ENCODE assay signal across 29 cellular contexts in genomic region chr7:106582365-106582764, GRCh38.
"Had no signal": no experiment of that assay in that cellular context is flagged by ENCODE, and none has a peak within 500 bp of the region (broad histone marks: within the 10 kb centered on the region; RNA-seq: fewer than 3 reads in every experiment).

No MANE protein-coding gene starts in this region.

- H3K9me3 ChIP-seq: adrenal gland, body of pancreas, esophagus squamous epithelium had no signal

- H3K27me3 Mint-ChIP-seq: activated B cell treated with CpG ODN at 0.5 μM for 24 hours; activated naive CD8-positive, alpha-beta T cell treated with anti-CD3 and anti-CD28 coated beads for 36 hours; activated T-helper 17 cell treated with anti-CD3 and anti-CD28 coated beads, Interleukin-2, amount 50 U/mL, for 72 hours had no signal

- H3K4me1 Mint-ChIP-seq: activated B cell treated with CpG ODN at 0.5 μM for 24 hours; activated naive CD8-positive, alpha-beta T cell treated with anti-CD3 and anti-CD28 coated beads for 36 hours; activated naive CD8-positive, alpha-beta T cell treated with anti-CD3 and anti-CD28 coated beads, Interleukin-2, amount 50 U/mL, for 24 hours; activated T-helper 17 cell treated with anti-CD3 and anti-CD28 coated beads, Interleukin-2, amount 50 U/mL, for 72 hours had no signal

- H3K27ac Mint-ChIP-seq: activated B cell treated with CpG ODN at 0.5 μM for 24 hours; activated CD8-positive, alpha-beta T cell treated with anti-CD3 and anti-CD28 coated beads for 36 hours; activated naive CD4-positive, alpha-beta T cell treated with anti-CD3 and anti-CD28 coated beads, Interleukin-2, amount 50 U/mL, for 24 hours; activated naive CD8-positive, alpha-beta T cell treated with anti-CD3 and anti-CD28 coated beads for 36 hours; activated naive CD8-positive, alpha-beta T cell treated with anti-CD3 and anti-CD28 coated beads, Interleukin-2, amount 50 U/mL, for 24 hours; activated T-helper 17 cell treated with anti-CD3 and anti-CD28 coated beads, Interleukin-2, amount 50 U/mL, for 72 hours; effector memory CD8-positive, alpha-beta T cell had no signal

- H3K36me3 Mint-ChIP-seq: activated naive CD4-positive, alpha-beta T cell treated with anti-CD3 and anti-CD28 coated beads, Interleukin-2, amount 50 U/mL, for 24 hours; activated naive CD8-positive, alpha-beta T cell treated with anti-CD3 and anti-CD28 coated beads for 36 hours had no signal

- H3K9me3 Mint-ChIP-seq: activated naive CD4-positive, alpha-beta T cell treated with anti-CD3 and anti-CD28 coated beads, Interleukin-2, amount 50 U/mL, for 24 hours; activated T-cell treated with anti-CD3 and anti-CD28 coated beads, Interleukin-2, amount 50 U/mL, for 4 hours had no signal

- DNase-seq: activated B cell treated with CpG ODN at 0.5 μM for 24 hours; activated CD4-positive, alpha-beta T cell treated with anti-CD3 and anti-CD28 coated beads for 48 hours; activated CD4-positive, alpha-beta T cell treated with anti-CD3 and anti-CD28 coated beads, Interleukin-2, amount 50 U/mL, for 1 hour; activated CD4-positive, alpha-beta T cell treated with anti-CD3 and anti-CD28 coated beads, Interleukin-2, amount 50 U/mL, for 48 hours; activated CD8-positive, alpha-beta memory T cell treated with anti-CD3 and anti-CD28 coated beads for 24 hours; activated CD8-positive, alpha-beta T cell treated with anti-CD3 and anti-CD28 coated beads for 36 hours; activated effector memory CD4-positive, alpha-beta T cell treated with Interleukin-2 at 50 U/mL for 16 hours; activated gamma-delta T cell treated with Interleukin-2 at 50 U/mL for 16 hours; activated naive CD4-positive, alpha-beta T cell treated with Interleukin-2 at 50 U/mL for 16 hours; activated naive CD8-positive, alpha-beta T cell treated with anti-CD3 and anti-CD28 coated beads for 36 hours; activated naive CD8-positive, alpha-beta T cell treated with anti-CD3 and anti-CD28 coated beads, Interleukin-2, amount 50 U/mL, for 24 hours; activated T-cell treated with anti-CD3 and anti-CD28 coated beads, Interleukin-2, amount 50 U/mL, for 4 hours; adrenal gland; amygdala; aorta; body of pancreas; caudate nucleus; cortex of kidney; dermis blood vessel endothelial cell; effector CD4-positive, alpha-beta T cell; effector memory CD8-positive, alpha-beta T cell; esophagus squamous epithelium; head of caudate nucleus; T-helper 2 cell had no signal

- H3K4me3 Mint-ChIP-seq: activated B cell treated with CpG ODN at 0.5 μM for 24 hours; activated CD8-positive, alpha-beta T cell treated with anti-CD3 and anti-CD28 coated beads for 36 hours; activated naive CD4-positive, alpha-beta T cell treated with anti-CD3 and anti-CD28 coated beads, Interleukin-2, amount 50 U/mL, for 24 hours; activated naive CD8-positive, alpha-beta T cell treated with anti-CD3 and anti-CD28 coated beads for 36 hours; activated naive CD8-positive, alpha-beta T cell treated with anti-CD3 and anti-CD28 coated beads, Interleukin-2, amount 50 U/mL, for 24 hours; activated T-cell treated with anti-CD3 and anti-CD28 coated beads, Interleukin-2, amount 50 U/mL, for 4 hours; activated T-helper 17 cell treated with anti-CD3 and anti-CD28 coated beads, Interleukin-2, amount 50 U/mL, for 72 hours; effector memory CD8-positive, alpha-beta T cell had no signal

- H3K27me3 ChIP-seq: adrenal gland, body of pancreas had no signal

- H3K4me3 ChIP-seq: adrenal gland, body of pancreas, esophagus squamous epithelium had no signal

- H3K27ac ChIP-seq: adrenal gland, body of pancreas, epithelial cell of prostate, esophagus squamous epithelium, VCaP had no signal

- ATAC-seq: activated CD4-positive, CD25-positive, alpha-beta regulatory T cell treated with anti-CD3 and anti-CD28 coated beads, Interleukin-2, amount 50 U/mL, for 24 hours; activated CD8-positive, alpha-beta T cell treated with anti-CD3 and anti-CD28 coated beads for 36 hours; activated naive CD8-positive, alpha-beta T cell treated with anti-CD3 and anti-CD28 coated beads, Interleukin-2, amount 50 U/mL, for 24 hours; activated T-cell treated with anti-CD3 and anti-CD28 coated beads, Interleukin-2, amount 50 U/mL, for 4 hours; activated T-helper 17 cell treated with anti-CD3 and anti-CD28 coated beads, Interleukin-2, amount 50 U/mL, for 72 hours; body of pancreas; effector memory CD8-positive, alpha-beta T cell had no signal

- H3K36me3 ChIP-seq: adrenal gland, esophagus squamous epithelium had no signal

- H3K4me1 ChIP-seq: adrenal gland, body of pancreas, esophagus squamous epithelium had no signal
